17 cellular contexts compared by ENCODE assay signal in the genomic region with DNA sequence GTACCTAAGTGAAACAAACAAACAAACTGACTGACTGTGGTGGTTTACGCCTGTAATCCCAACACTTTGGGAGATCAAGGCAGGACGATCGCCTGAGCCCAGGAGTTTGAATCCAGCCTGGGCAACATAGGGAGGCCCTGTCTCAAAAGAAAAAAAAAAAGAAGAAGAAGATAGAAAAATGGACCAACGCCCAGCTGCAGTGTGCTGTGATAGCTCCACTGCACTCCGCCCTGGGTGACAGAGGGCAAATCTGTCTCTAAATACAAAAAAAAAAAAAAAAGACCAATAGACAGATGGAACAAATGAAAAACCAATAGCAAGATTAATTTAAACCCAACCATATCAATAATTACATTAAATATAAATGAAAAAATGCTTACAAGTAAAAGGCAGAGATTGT.
"Had no signal": no experiment of that assay in that cellular context is flagged by ENCODE, and none has a peak within 500 bp of the region (broad histone marks: within the 10 kb centered on the region; RNA-seq: fewer than 3 reads in every experiment).

No MANE protein-coding gene starts in this region.

- H3K4me3 Mint-ChIP-seq: activated B cell treated with CpG ODN at 0.5 μM for 24 hours; activated CD4-positive, alpha-beta memory T cell treated with anti-CD3 and anti-CD28 coated beads, Interleukin-2, amount 10 ng/mL, durations not matched to agents 7 days and 5 days; activated CD8-positive, alpha-beta memory T cell treated with anti-CD3 and anti-CD28 coated beads, Interleukin-2, amount 10 ng/mL, durations not matched to agents 7 days and 5 days; activated naive CD8-positive, alpha-beta T cell; brain; naive thymus-derived CD4-positive, alpha-beta T cell; stimulated activated naive CD8-positive, alpha-beta T cell treated with anti-CD3 and anti-CD28 coated beads, Interleukin-15, amount 100 ng/mL, for 72 hours; T-helper 17 cell; type B pancreatic cell had no signal

- H3K4me3 ChIP-seq: smooth muscle cell had no signal

- H3K27ac ChIP-seq: esophagus squamous epithelium, heart right ventricle had no signal

- H3K27me3 Mint-ChIP-seq: brain, type B pancreatic cell had no signal

- H3K36me3 ChIP-seq: esophagus squamous epithelium, heart right ventricle had no signal

- H3K9me3 Mint-ChIP-seq: activated CD4-positive, alpha-beta memory T cell treated with anti-CD3 and anti-CD28 coated beads, Interleukin-2, amount 10 ng/mL, durations not matched to agents 7 days and 5 days; type B pancreatic cell had no signal

- ATAC-seq: activated CD8-positive, alpha-beta memory T cell treated with anti-CD3 and anti-CD28 coated beads, Interleukin-2, amount 10 ng/mL, durations not matched to agents 7 days and 5 days had no signal

- H3K27ac Mint-ChIP-seq: activated B cell treated with CpG ODN at 0.5 μM for 24 hours; activated CD4-positive, alpha-beta memory T cell treated with anti-CD3 and anti-CD28 coated beads, Interleukin-2, amount 10 ng/mL, durations not matched to agents 7 days and 5 days; activated CD8-positive, alpha-beta memory T cell treated with anti-CD3 and anti-CD28 coated beads, Interleukin-2, amount 10 ng/mL, durations not matched to agents 7 days and 5 days; activated naive CD8-positive, alpha-beta T cell; brain; naive thymus-derived CD4-positive, alpha-beta T cell; stimulated activated naive CD8-positive, alpha-beta T cell treated with anti-CD3 and anti-CD28 coated beads, Interleukin-15, amount 100 ng/mL, for 72 hours; T-helper 17 cell; type B pancreatic cell had no signal

- DNase-seq: activated B cell treated with CpG ODN at 0.5 μM for 24 hours; activated CD4-positive, alpha-beta memory T cell treated with anti-CD3 and anti-CD28 coated beads, Interleukin-2, amount 10 ng/mL, durations not matched to agents 7 days and 5 days; activated CD4-positive, alpha-beta T cell treated with anti-CD3 and anti-CD28 coated beads for 4 hours; activated CD8-positive, alpha-beta memory T cell treated with anti-CD3 and anti-CD28 coated beads, Interleukin-2, amount 10 ng/mL, durations not matched to agents 7 days and 5 days; caudate nucleus; esophagus squamous epithelium; heart right ventricle; left ventricle myocardium superior; mesenchymal stem cell; naive thymus-derived CD4-positive, alpha-beta T cell; stimulated activated CD4-positive, alpha-beta T cell treated with anti-CD3 and anti-CD28 coated beads, Interleukin-4, amount 100 ng/mL, for 1 hour; stimulated activated naive CD8-positive, alpha-beta T cell treated with anti-CD3 and anti-CD28 coated beads, Interleukin-15, amount 100 ng/mL, for 72 hours; T-helper 17 cell had no signal

- H3K4me1 Mint-ChIP-seq: activated B cell treated with CpG ODN at 0.5 μM for 24 hours, brain, T-helper 17 cell had no signal

- H3K4me2 ChIP-seq: smooth muscle cell had no signal

- H3K36me3 Mint-ChIP-seq: type B pancreatic cell had no signal
